31 cellular contexts compared by ENCODE assay signal in the genomic region with DNA sequence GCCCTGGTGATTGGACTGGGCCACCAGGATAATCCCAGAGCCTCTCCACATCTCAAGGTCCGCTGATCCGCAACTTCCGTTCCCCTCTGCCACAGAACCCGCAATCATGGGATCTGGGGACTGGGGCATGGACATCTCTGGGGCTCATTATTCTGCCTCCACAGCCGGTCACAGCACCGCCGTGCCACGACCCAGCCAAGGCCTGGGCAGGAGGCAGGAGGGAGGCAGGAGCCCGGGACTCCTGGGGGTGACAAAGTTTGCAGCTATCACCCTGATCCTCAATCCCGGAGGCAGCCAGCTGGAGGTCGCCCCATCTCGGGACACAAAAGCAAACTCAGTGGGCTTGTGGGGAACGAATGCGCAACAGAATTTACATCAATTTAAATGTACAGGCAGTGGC.
"Had no signal": no experiment of that assay in that cellular context is flagged by ENCODE, and none has a peak within 500 bp of the region (broad histone marks: within the 10 kb centered on the region; RNA-seq: fewer than 3 reads in every experiment).

No MANE protein-coding gene starts in this region.

- FAIRE-seq: islet of Langerhans, kidney, pancreas, urothelium cell line had no signal

- H3K9me3 ChIP-seq: left lung, lower lobe of right lung, pancreas, prostate gland, suprapubic skin, thoracic aorta, tibial artery, upper lobe of right lung had no signal

- H3K27ac ChIP-seq: left lung, lower lobe of right lung, pancreas, prostate gland, skin epidermis, suprapubic skin, thoracic aorta, tibial artery, upper lobe of right lung had no signal

- H3K9me3 Mint-ChIP-seq: immature natural killer cell; naive thymus-derived CD8-positive, alpha-beta T cell; nephron; stimulated activated naive CD8-positive, alpha-beta T cell treated with anti-CD3 and anti-CD28 coated beads, Interleukin-15, Interleukin-2, amounts not matched to agents 100 ng/mL and 50 ng/mL, for 24 hours had no signal

- H3K4me3 ChIP-seq: left lung, lower lobe of right lung, pancreas, prostate gland, skin epidermis, suprapubic skin, thoracic aorta, tibial artery, upper lobe of right lung had no signal

- ATAC-seq: left colon; left lung; lower lobe of right lung; naive thymus-derived CD8-positive, alpha-beta T cell; pancreas; right cardiac atrium; sciatic nerve had no signal

- H3K27me3 ChIP-seq: left lung, pancreas, suprapubic skin, tibial artery, upper lobe of right lung had no signal

- DNase-seq: hypothalamus; immature natural killer cell; kidney; left colon; left lung; lower lobe of right lung; mammary epithelial cell; mesenchymal stem cell; naive thymus-derived CD8-positive, alpha-beta T cell; nucleus accumbens; pancreas; posterior cingulate gyrus; retina; right cardiac atrium; stimulated activated CD4-positive, alpha-beta T cell treated with anti-CD3 and anti-CD28 coated beads, Interleukin-12 subunit alpha, Interleukin-12 subunit beta, amount 100 ng/mL, for 4 hours; stimulated activated CD4-positive, alpha-beta T cell treated with anti-CD3 and anti-CD28 coated beads, Interleukin-15, amount 100 ng/mL, for 24 hours; stimulated activated CD4-positive, alpha-beta T cell treated with anti-CD3 and anti-CD28 coated beads, Interleukin-2, amount 100 ng/mL, for 24 hours; stimulated activated CD4-positive, alpha-beta T cell treated with anti-CD3 and anti-CD28 coated beads, Interleukin-4, amount 100 ng/mL, for 1 hour; stimulated activated naive CD4-positive, alpha-beta T cell; tibial artery; trophoblast cell; upper lobe of right lung had no signal

- H3K27me3 Mint-ChIP-seq: naive thymus-derived CD8-positive, alpha-beta T cell; stimulated activated naive CD8-positive, alpha-beta T cell treated with anti-CD3 and anti-CD28 coated beads, Interleukin-15, Interleukin-2, amounts not matched to agents 100 ng/mL and 50 ng/mL, for 24 hours had no signal

- H3K36me3 ChIP-seq: left lung, lower lobe of right lung, pancreas, prostate gland, suprapubic skin, thoracic aorta, tibial artery, upper lobe of right lung had no signal

- H3K4me1 Mint-ChIP-seq: nephron had no signal

- H3K4me3 Mint-ChIP-seq: immature natural killer cell; naive thymus-derived CD8-positive, alpha-beta T cell; nephron; stimulated activated naive CD8-positive, alpha-beta T cell treated with anti-CD3 and anti-CD28 coated beads, Interleukin-15, Interleukin-2, amounts not matched to agents 100 ng/mL and 50 ng/mL, for 24 hours had no signal

- H3K36me3 Mint-ChIP-seq: naive thymus-derived CD8-positive, alpha-beta T cell had no signal

- H3K4me1 ChIP-seq: lower lobe of right lung, pancreas, prostate gland, upper lobe of right lung had no signal

- H3K27ac Mint-ChIP-seq: immature natural killer cell; nephron; stimulated activated naive CD8-positive, alpha-beta T cell treated with anti-CD3 and anti-CD28 coated beads, Interleukin-15, Interleukin-2, amounts not matched to agents 100 ng/mL and 50 ng/mL, for 24 hours had no signal
